In genomic region chr18:5468394-5468793, GRCh38 we compare ENCODE assay signal across 5 cellular contexts.
"Had no signal": no experiment of that assay in that cellular context is flagged by ENCODE, and none has a peak within 500 bp of the region (broad histone marks: within the 10 kb centered on the region; RNA-seq: fewer than 3 reads in every experiment).

No MANE protein-coding gene starts in this region.

- H3K9me3 Mint-ChIP-seq: GM23338, H9 had no signal

- H3K4me2 ChIP-seq: GM23338 had no signal

- H3K27ac Mint-ChIP-seq: GM23338, H9 had no signal

- H3K4me3 ChIP-seq: GM23338, K562 had no signal

- H3K4me3 Mint-ChIP-seq: GM23338, H9 had no signal

- DNase-seq: H9, HCEC 1CT, IMR-90 had no signal

- ATAC-seq: K562 had no signal

- H2AFZ ChIP-seq: GM23338 had no signal
